ENCODE assay signal across 8 cellular contexts in genomic region chr13:28718186-28718537, GRCh38. TPM values are rescaled to one million over a fixed set of nuclear protein-coding genes. Genes with fewer than 3 reads are reported as not detected.
A peak's percentile ranks its signal among the peaks of the same experiment; 100 is the strongest.
DNase-seq lines count a peak whose midpoint lies in the region; ATAC-seq, FAIRE-seq and TF ChIP-seq lines count a peak whose summit lies in the region.

No MANE protein-coding gene starts in this region.

- no peak for ATAC-seq in Panc1

- H3K27ac Mint-ChIP-seq in nephron progenitor cell, result no peak overlapping the region

- intact Hi-C loops in Panc1 (cut with micrococcal nuclease; ENCODE audit: unreplicated experiment), result no loop called here

- no peaks in the 10 kb centered on the region for H3K36me3 ChIP-seq in Panc1 (ENCODE audit: control insufficient read depth, insufficient read depth, low read length)

- H3K4me3 ChIP-seq in Panc1 (ENCODE audit: low read depth in 2 of 2, low read length in 2 of 2), result peak overlapping the region; percentile 68 to 71
- peak overlapping the region; percentile 63 for H3K4me3 ChIP-seq in epithelial cell of esophagus (ENCODE audit: low read length)

- no peaks in the 10 kb centered on the region for H3K27me3 ChIP-seq in Panc1 (ENCODE audit: control insufficient read depth, insufficient read depth, low read length)

- DNase-seq in GM19239 (ENCODE audit: insufficient read length, low spot score) (no peak), Panc1 (ENCODE audit: low read depth, low spot score) (no peak), epithelial cell of esophagus (ENCODE audit: low read depth) (peak; percentile 31), nephron progenitor cell (no peak), GM13977 (ENCODE audit: low spot score) (no peak), NCI-H1436 treated with DMSO at 0.1 percent for 48 hours (lab: John Stamatoyannopoulos, UW) (no peak), epidermal melanocyte (ENCODE audit: insufficient read length, low spot score) (no peak), NCI-H1105 (lab: John Stamatoyannopoulos, UW) (no peak)

- H3K4me1 Mint-ChIP-seq in nephron progenitor cell, result peaks cover 8% of the 10 kb centered on the region

- TF ChIP-seq CTCF in Panc1 (IDR thresholded peaks at IDR 0.05) (no peak), epithelial cell of esophagus (IDR thresholded peaks at IDR 0.05; ENCODE audit: insufficient read depth, low read depth, low read length, missing control alignments) (no peak), nephron progenitor cell (IDR thresholded peaks at IDR 0.05) (no peak), GM13977 (IDR thresholded peaks at IDR 0.05; ENCODE audit: extremely low read depth, insufficient read depth, missing control alignments) (no peak)

- no peaks in the 10 kb centered on the region for H3K9me3 ChIP-seq in Panc1 (ENCODE audit: control insufficient read depth, insufficient read depth, low read depth, low read length)

- in situ Hi-C loops in Panc1 (cut with HindIII; ENCODE audit: low pct_unique_long_range_greater_than_20kb, low sequenced_read_pairs) (no loop called here), GM13977 (cut with MboI; ENCODE audit: low pct_unique_long_range_greater_than_20kb, low sequenced_read_pairs, unreplicated experiment) (no loop called here)

- CTCF ChIA-PET in Panc1 (lab: Charles Lee), result no interaction called here

- H3K36me3 Mint-ChIP-seq in nephron progenitor cell (ENCODE audit: low read depth), result no peaks in the 10 kb centered on the region

- H3K27ac ChIP-seq in Panc1 (ENCODE audit: low read length), result peak overlapping the region; percentile 77

- POLR2A ChIA-PET in Panc1 (lab: Charles Lee), result no interaction called here

- peaks cover 71% of the 10 kb centered on the region for H3K27me3 Mint-ChIP-seq in nephron progenitor cell (ENCODE audit: low read depth, poor library complexity)

- peak; percentile 61 for FAIRE-seq in GM19239 (lab: Jason Lieb, UNC)

- no peaks in the 10 kb centered on the region for H3K9me3 Mint-ChIP-seq in nephron progenitor cell

- H3K4me1 ChIP-seq in Panc1 (ENCODE audit: control insufficient read depth, insufficient read depth, low read length), result peaks cover 11% of the 10 kb centered on the region

- peak overlapping the region; percentile 88 for H3K4me3 Mint-ChIP-seq in nephron progenitor cell

- BruUV-seq in Panc1 (replicated peaks; lab: Mats Ljungman, UMichigan), result no TSS peak

RNA-seq across cellular contexts. Expression of gene SLC46A3, which starts 0.6 kb away (rescaled TPM):
- 5.5 TPM for total RNA-seq in Panc1 (2021; ENCODE audit: unreplicated experiment)
- polyA plus RNA-seq in Panc1 (2012; ENCODE audit: insufficient read length), result 4.8 TPM

RNA-seq across cellular contexts. Expression of gene POMP, which starts 59.2 kb away (rescaled TPM):
- total RNA-seq in Panc1 (2021; ENCODE audit: unreplicated experiment), result 92.0 TPM
- polyA plus RNA-seq in Panc1 (2012; ENCODE audit: insufficient read length), result 63.0 TPM
